In genomic region chr18:34738173-34738894, GRCh38 we compare ENCODE assay signal across 12 cellular contexts. TPM values are rescaled to one million over a fixed set of nuclear protein-coding genes. Genes with fewer than 3 reads are reported as not detected.
DNase-seq lines count a peak whose midpoint lies in the region; ATAC-seq and TF ChIP-seq lines count a peak whose summit lies in the region.
"Had no signal": no experiment of that assay in that cellular context is flagged by ENCODE, and none has a peak within 500 bp of the region (broad histone marks: within the 10 kb centered on the region; RNA-seq: fewer than 3 reads in every experiment).

No MANE protein-coding gene starts in this region.

- no peak for TF ChIP-seq POLR2A in upper lobe of left lung (IDR thresholded peaks at IDR 0.05)

- H3K4me3 ChIP-seq in fibroblast of lung (replicated peaks in 1 of 4; ENCODE audit: control extremely low read depth in 1 of 4, insufficient read depth in 1 of 4, low read depth in 3 of 4, low read length in 4 of 4) (no peak overlapping the region), upper lobe of left lung (no peak overlapping the region)
- H3K4me3 ChIP-seq: lung, smooth muscle cell had no signal

- H4K20me1 ChIP-seq in fibroblast of lung (ENCODE audit: control insufficient read depth, extremely low read depth, insufficient read depth, low read length) = no peaks in the 10 kb centered on the region

- H3K9ac ChIP-seq in fibroblast of lung (ENCODE audit: insufficient read depth, low read length) = no peak overlapping the region

- ATAC-seq in upper lobe of left lung (ENCODE audit: low FRiP score in 2 of 2) (no peak), left lobe of liver (no peak), HG03432 (IDR thresholded peaks at IDR 0.05; ENCODE audit: unreplicated experiment) (no peak)

- H2AFZ ChIP-seq in fibroblast of lung (ENCODE audit: low read length) = no peak overlapping the region

- H3K4me2 ChIP-seq in fibroblast of lung (ENCODE audit: extremely low read depth, insufficient read depth, low read length) = peak overlapping the region; percentile 42
- H3K4me2 ChIP-seq: smooth muscle cell had no signal

- WGBS in upper lobe of left lung, 2 donors = 50 to 61% methylated on average over 9 of the region's 9 CpGs

- DNase-seq in EH (ENCODE audit: low read depth) = peak; percentile 18
- peak; percentile 11 for DNase-seq in RPMI7951 (ENCODE audit: low read depth)
- peak; percentile 9 to 68 for DNase-seq in fibroblast of lung (ENCODE audit: low read depth in 2 of 2)
- DNase-seq in non-pigmented ciliary epithelial cell (ENCODE audit: low read depth) = peak; percentile 11
- DNase-seq in upper lobe of left lung = no peak
- DNase-seq in left lobe of liver (ENCODE audit: low spot score) = no peak
- no peak for DNase-seq in D341Med (ENCODE audit: low spot score)
- DNase-seq: effector memory CD4-positive, alpha-beta T cell had no signal

- no peaks in the 10 kb centered on the region for H3K27me3 ChIP-seq in fibroblast of lung (ENCODE audit: control insufficient read depth, insufficient read depth, low read length)
- no peaks in the 10 kb centered on the region for H3K27me3 ChIP-seq in upper lobe of left lung

- H3K9me3 ChIP-seq in fibroblast of lung (ENCODE audit: control insufficient read depth, insufficient read depth, low read depth, low read length) (no peaks in the 10 kb centered on the region), upper lobe of left lung (no peaks in the 10 kb centered on the region)

- TF ChIP-seq CTCF in fibroblast of lung (conservative IDR thresholded peaks at IDR 0.05 in 1 of 2, IDR thresholded peaks at IDR 0.05 in 1 of 2; ENCODE audit: low read depth in 1 of 2, low read length in 2 of 2) (no peak), upper lobe of left lung (IDR thresholded peaks at IDR 0.05) (no peak)

- H3K79me2 ChIP-seq in fibroblast of lung (ENCODE audit: control insufficient read depth, insufficient read depth, low read length) = no peaks in the 10 kb centered on the region

- no peaks in the 10 kb centered on the region for H3K36me3 ChIP-seq in fibroblast of lung (ENCODE audit: control insufficient read depth, insufficient read depth, low read length)
- no peaks in the 10 kb centered on the region for H3K36me3 ChIP-seq in upper lobe of left lung

- H3K4me1 ChIP-seq in fibroblast of lung (ENCODE audit: control insufficient read depth, extremely low read depth, insufficient read depth, low read length) (no peaks in the 10 kb centered on the region), upper lobe of left lung (peaks cover 0 to 9% (median 0%) of the 10 kb centered on the region in 4 donors)

- TF ChIP-seq EP300 in upper lobe of left lung (IDR thresholded peaks at IDR 0.05) = no peak

- H3K27ac ChIP-seq in fibroblast of lung (ENCODE audit: insufficient read depth, low read length) (no peak overlapping the region), upper lobe of left lung (no peak overlapping the region)

RNA-seq across cellular contexts. Expression of gene DTNA, which starts 28.2 kb away (rescaled TPM):
- 1.6 and 2.4 TPM in 2 replicates for total RNA-seq in RPMI7951 (2014; rRNA removed; shearing (Covaris generic))
- total RNA-seq in fibroblast of lung = 28.2 and 38.8 TPM in 2 replicates
- 26.9 and 49.8 TPM in 2 replicates for polyA plus RNA-seq in fibroblast of lung
- polyA plus RNA-seq in fibroblast of lung (2012) = 13.2 and 27.0 TPM in 2 replicates
- polyA minus RNA-seq in fibroblast of lung (ENCODE audit: low replicate concordance) = 71.6 and 96.1 TPM in 2 replicates
- 10 to 100 TPM in 5 of 6 donors, 1 to 10 TPM in 1; 7.2 to 25.1 (median 16.7) TPM for total RNA-seq in upper lobe of left lung
- 1.6 TPM for total RNA-seq in left lobe of liver
- total RNA-seq: activated T-helper 1 cell treated with anti-CD3 and anti-CD28 coated beads, Interleukin-12 subunit alpha, Interleukin-12 subunit beta, Interleukin-2, Interleukin-4 antibody, amounts not matched to agents 30 ng/mL and 10 ng/mL and 1 ng/mL, durations not matched to agents 14 hours and 24 hours and 36 hours had no signal

Comparison
In these comparisons a context has a peak if more than half of its experiments do, and no peak if none do; other contexts are left out.
1. DNase-seq: peak in EH (single experiment), RPMI7951 (single experiment), fibroblast of lung (2 of 2) and non-pigmented ciliary epithelial cell (single experiment); none in upper lobe of left lung (0 of 2), left lobe of liver (single experiment) and D341Med (single experiment).